Comparison of ENCODE assay signal across 13 cellular contexts in genomic region chr14:105058521-105059034, GRCh38. TPM values are rescaled to one million over a fixed set of nuclear protein-coding genes. Genes with fewer than 3 reads are reported as not detected.
DNase-seq lines count a peak whose midpoint lies in the region; ATAC-seq and TF ChIP-seq lines count a peak whose summit lies in the region.
"Had no signal": no experiment of that assay in that cellular context is flagged by ENCODE, and none has a peak within 500 bp of the region (broad histone marks: within the 10 kb centered on the region; RNA-seq: fewer than 3 reads in every experiment).

No MANE protein-coding gene starts in this region.

- H3K36me3 ChIP-seq in CD4-positive, CD25-positive, alpha-beta regulatory T cell (ENCODE audit: control insufficient read depth, insufficient read depth, low read length) = peaks cover 22% of the 10 kb centered on the region

- no peaks in the 10 kb centered on the region for H3K9me3 ChIP-seq in CD4-positive, CD25-positive, alpha-beta regulatory T cell (ENCODE audit: control insufficient read depth in 2 of 2, low read length in 2 of 2)

- intact Hi-C loops in natural killer cell (cut with micrococcal nuclease) = no loop called here

- TF ChIP-seq CTCF in natural killer cell (IDR thresholded peaks at IDR 0.05) = no peak

- H3K4me1 ChIP-seq in CD4-positive, CD25-positive, alpha-beta regulatory T cell (ENCODE audit: control insufficient read depth, insufficient read depth, low read length, poor library complexity, severe bottlenecking) = peaks cover 49% of the 10 kb centered on the region

- no peak overlapping the region for H3K4me3 ChIP-seq in CD4-positive, CD25-positive, alpha-beta regulatory T cell (ENCODE audit: low read depth, low read length)
- H3K4me3 ChIP-seq: SK-N-MC had no signal

- no peak for ATAC-seq in CD4-positive, CD25-positive, alpha-beta regulatory T cell (ENCODE audit: low read depth in 2 of 2)
- ATAC-seq in activated naive CD4-positive, alpha-beta T cell treated with anti-CD3 and anti-CD28 coated beads, Interleukin-2, amount 50 U/mL, for 72 hours = no peak
- ATAC-seq in natural killer cell (no peak), GM18873 (IDR thresholded peaks at IDR 0.05; ENCODE audit: low FRiP score, unreplicated experiment) (no peak)

- no peak for DNase-seq in CD4-positive, CD25-positive, alpha-beta regulatory T cell
- DNase-seq in D341Med (ENCODE audit: low spot score) (peak; percentile 27), natural killer cell (no peak), midbrain (lab: John Stamatoyannopoulos, UW) (no peak), NCI-H187 treated with DMSO at 0.1 percent for 48 hours (lab: John Stamatoyannopoulos, UW) (no peak)
- DNase-seq in activated naive CD4-positive, alpha-beta T cell treated with anti-CD3 and anti-CD28 coated beads, Interleukin-2, amount 50 U/mL, for 72 hours (ENCODE audit: low spot score in 2 of 2) = no peak
- DNase-seq: COR-L47, NCI-H2081, substantia nigra had no signal

- peaks cover 4% of the 10 kb centered on the region for H3K27me3 Mint-ChIP-seq in CD4-positive, CD25-positive, alpha-beta regulatory T cell
- no peaks in the 10 kb centered on the region for H3K27me3 Mint-ChIP-seq in natural killer cell (ENCODE audit: low read depth in 2 of 2)

- H3K27me3 ChIP-seq in CD4-positive, CD25-positive, alpha-beta regulatory T cell (ENCODE audit: control insufficient read depth, insufficient read depth, low read length) = no peaks in the 10 kb centered on the region

- peak overlapping the region; percentile 96 to 97 (median 96) for H3K27ac Mint-ChIP-seq in CD4-positive, CD25-positive, alpha-beta regulatory T cell
- peak overlapping the region; percentile 82 to 98 for H3K27ac Mint-ChIP-seq in activated naive CD4-positive, alpha-beta T cell treated with anti-CD3 and anti-CD28 coated beads, Interleukin-2, amount 50 U/mL, for 72 hours
- H3K27ac Mint-ChIP-seq in natural killer cell = peak overlapping the region; percentile 65 to 96

- peak overlapping the region; percentile 33 to 63 (median 43) for H3K4me3 Mint-ChIP-seq in CD4-positive, CD25-positive, alpha-beta regulatory T cell
- peak overlapping the region; percentile 28 for H3K4me3 Mint-ChIP-seq in natural killer cell

- H3K4me1 Mint-ChIP-seq in CD4-positive, CD25-positive, alpha-beta regulatory T cell = peaks cover 16 to 59% (median 36%) of the 10 kb centered on the region in 4 donors
- H3K4me1 Mint-ChIP-seq in natural killer cell = peaks cover 33 to 44% of the 10 kb centered on the region in 2 donors

- peaks cover 15% of the 10 kb centered on the region for H3K36me3 Mint-ChIP-seq in CD4-positive, CD25-positive, alpha-beta regulatory T cell
- peaks cover 6 to 14% of the 10 kb centered on the region in 2 donors for H3K36me3 Mint-ChIP-seq in activated naive CD4-positive, alpha-beta T cell treated with anti-CD3 and anti-CD28 coated beads, Interleukin-2, amount 50 U/mL, for 72 hours
- H3K36me3 Mint-ChIP-seq in natural killer cell = no peaks in the 10 kb centered on the region

- H3K9me3 Mint-ChIP-seq in CD4-positive, CD25-positive, alpha-beta regulatory T cell = no peaks in the 10 kb centered on the region
- no peaks in the 10 kb centered on the region for H3K9me3 Mint-ChIP-seq in activated naive CD4-positive, alpha-beta T cell treated with anti-CD3 and anti-CD28 coated beads, Interleukin-2, amount 50 U/mL, for 72 hours
- no peaks in the 10 kb centered on the region for H3K9me3 Mint-ChIP-seq in natural killer cell

- H3K27ac ChIP-seq in CD4-positive, CD25-positive, alpha-beta regulatory T cell (ENCODE audit: insufficient read depth, low read length, poor library complexity, severe bottlenecking) = peak overlapping the region; percentile 98
- H3K27ac ChIP-seq: SK-N-MC had no signal

RNA-seq across cellular contexts. Expression of gene GPR132, which starts 6.7 kb away (rescaled TPM):
- 94.5 TPM for total RNA-seq in CD4-positive, CD25-positive, alpha-beta regulatory T cell
- polyA plus RNA-seq in CD4-positive, CD25-positive, alpha-beta regulatory T cell = 10 to 100 TPM in 3 of 4 donors, 1 to 10 TPM in 1; 8.8 to 17.5 (median 14.6) TPM
- total RNA-seq in activated naive CD4-positive, alpha-beta T cell treated with anti-CD3 and anti-CD28 coated beads, Interleukin-2, amount 50 U/mL, for 72 hours = 10 to 100 TPM; 24.9 to 32.6 TPM
- total RNA-seq in natural killer cell = 10 to 100 TPM; 18.2 to 30.3 (median 26.7) TPM
- total RNA-seq: H7, myocyte had no signal

RNA-seq across cellular contexts. Expression of gene CDCA4, which starts 37.7 kb away (rescaled TPM):
- total RNA-seq in CD4-positive, CD25-positive, alpha-beta regulatory T cell = 16.5 TPM
- polyA plus RNA-seq in CD4-positive, CD25-positive, alpha-beta regulatory T cell = 10 to 100 TPM; 12.8 to 16.7 (median 14.9) TPM
- 10 to 100 TPM; 54.2 to 61.1 TPM for total RNA-seq in activated naive CD4-positive, alpha-beta T cell treated with anti-CD3 and anti-CD28 coated beads, Interleukin-2, amount 50 U/mL, for 72 hours
- 10 to 100 TPM; 10.3 to 20.7 (median 16.6) TPM for total RNA-seq in natural killer cell
